ENCODE assay signal across 1 cellular context in the genomic region with DNA sequence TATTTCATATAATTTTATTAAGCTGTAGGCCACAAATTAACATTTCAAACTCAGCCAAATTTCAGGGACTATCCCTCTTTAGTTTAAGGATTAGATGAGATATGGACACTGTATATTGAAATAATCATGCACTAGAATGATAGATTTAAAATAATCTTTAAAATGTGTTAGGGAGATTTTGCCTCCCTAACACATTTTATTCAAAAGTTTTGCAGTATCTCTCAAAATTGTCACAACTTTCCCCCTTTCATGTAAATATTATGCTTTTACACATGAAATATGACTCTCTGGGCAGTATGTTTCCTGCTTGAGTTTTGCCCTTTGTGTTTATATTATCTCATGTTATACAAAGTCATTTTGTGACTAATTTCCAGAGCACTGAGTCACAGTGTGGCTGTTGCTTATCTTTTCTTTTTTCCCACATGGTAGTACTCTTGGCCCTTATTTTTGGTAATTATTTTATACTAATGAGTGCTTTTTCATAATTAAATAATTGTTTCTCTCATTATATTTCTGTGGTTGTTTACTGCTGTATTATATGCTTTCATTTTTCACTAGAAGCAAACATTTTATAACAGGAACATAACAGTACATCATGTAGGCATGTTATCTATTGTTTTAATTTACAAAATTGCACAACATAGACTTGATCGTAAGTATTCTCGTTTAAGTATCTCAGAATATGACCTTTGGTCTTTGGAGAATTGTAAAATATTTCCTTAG.
TF ChIP-seq lines count a peak whose summit lies in the region.

No MANE protein-coding gene starts in this region.

TF ChIP-seq in IMR-90, 13 proteins besides CTCF, POLR2A, EP300 and RAD21:
- TF ChIP-seq CEBPB (IDR thresholded peaks at IDR 0.05; ENCODE audit: low read depth, low read length) (peak; percentile 92), RCOR1 (IDR thresholded peaks at IDR 0.05; ENCODE audit: insufficient replicate concordance, low read length) (no peak), MAFK (IDR thresholded peaks at IDR 0.05; ENCODE audit: low read depth, low read length) (no peak), MAZ (IDR thresholded peaks at IDR 0.05; ENCODE audit: borderline replicate concordance, low read depth, low read length) (no peak), FOS (IDR thresholded peaks at IDR 0.05; ENCODE audit: low read depth, low read length) (peak; percentile 93), CHD1 (IDR thresholded peaks at IDR 0.05; ENCODE audit: low read depth, low read length) (no peak), RFX5 (IDR thresholded peaks at IDR 0.05; ENCODE audit: low read depth, low read length) (peak; percentile 71), MXI1 (IDR thresholded peaks at IDR 0.05; ENCODE audit: borderline replicate concordance, low read depth, low read length) (no peak), BHLHE40 (IDR thresholded peaks at IDR 0.05; ENCODE audit: low read depth, low read length) (peak; percentile 51), NFE2L2 (IDR thresholded peaks at IDR 0.05; ENCODE audit: low read depth, low read length) (peak; percentile 45; the same call in 1 of the 2 replicates), SMC3 (IDR thresholded peaks at IDR 0.05; ENCODE audit: low read depth, low read length) (no peak)
- TF ChIP-seq, protein P1, sequence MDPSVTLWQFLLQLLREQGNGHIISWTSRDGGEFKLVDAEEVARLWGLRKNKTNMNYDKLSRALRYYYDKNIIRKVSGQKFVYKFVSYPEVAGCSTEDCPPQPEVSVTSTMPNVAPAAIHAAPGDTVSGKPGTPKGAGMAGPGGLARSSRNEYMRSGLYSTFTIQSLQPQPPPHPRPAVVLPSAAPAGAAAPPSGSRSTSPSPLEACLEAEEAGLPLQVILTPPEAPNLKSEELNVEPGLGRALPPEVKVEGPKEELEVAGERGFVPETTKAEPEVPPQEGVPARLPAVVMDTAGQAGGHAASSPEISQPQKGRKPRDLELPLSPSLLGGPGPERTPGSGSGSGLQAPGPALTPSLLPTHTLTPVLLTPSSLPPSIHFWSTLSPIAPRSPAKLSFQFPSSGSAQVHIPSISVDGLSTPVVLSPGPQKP (IDR thresholded peaks at IDR 0.05; ENCODE audit: borderline replicate concordance, low read depth, low read length), result no peak
- TF ChIP-seq, protein P2, sequence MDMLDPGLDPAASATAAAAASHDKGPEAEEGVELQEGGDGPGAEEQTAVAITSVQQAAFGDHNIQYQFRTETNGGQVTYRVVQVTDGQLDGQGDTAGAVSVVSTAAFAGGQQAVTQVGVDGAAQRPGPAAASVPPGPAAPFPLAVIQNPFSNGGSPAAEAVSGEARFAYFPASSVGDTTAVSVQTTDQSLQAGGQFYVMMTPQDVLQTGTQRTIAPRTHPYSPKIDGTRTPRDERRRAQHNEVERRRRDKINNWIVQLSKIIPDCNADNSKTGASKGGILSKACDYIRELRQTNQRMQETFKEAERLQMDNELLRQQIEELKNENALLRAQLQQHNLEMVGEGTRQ (IDR thresholded peaks at IDR 0.05; ENCODE audit: low read depth, low read length), result no peak
